Comparison of ENCODE assay signal across 17 cellular contexts in the genomic region with DNA sequence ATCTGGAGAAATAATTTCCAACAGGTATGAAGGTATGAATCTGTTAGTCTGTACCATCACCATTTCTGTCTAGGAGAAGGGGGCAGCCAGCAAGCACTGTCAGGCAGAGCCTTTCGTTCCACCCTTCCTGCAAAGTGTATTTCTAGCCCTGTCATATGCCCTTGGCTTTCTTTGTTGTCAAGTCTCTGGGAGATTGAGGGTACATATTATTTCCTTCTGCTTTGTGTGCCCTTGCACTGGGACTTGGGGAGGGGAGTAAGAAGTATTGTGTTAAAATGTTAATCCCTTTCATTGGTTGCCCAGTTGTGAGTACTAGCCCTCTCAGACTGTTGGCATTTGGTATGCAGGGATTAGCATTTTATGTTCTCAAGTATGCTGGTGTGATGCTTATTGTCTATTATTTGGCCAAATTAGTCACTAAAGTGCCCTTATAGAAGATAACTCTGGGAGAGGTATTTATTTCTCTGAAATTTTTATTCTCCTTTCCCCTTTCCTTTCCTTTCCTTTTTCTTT.
DNase-seq lines count a peak whose midpoint lies in the region; ATAC-seq and TF ChIP-seq lines count a peak whose summit lies in the region.
"Had no signal": no experiment of that assay in that cellular context is flagged by ENCODE, and none has a peak within 500 bp of the region (broad histone marks: within the 10 kb centered on the region; RNA-seq: fewer than 3 reads in every experiment).

No MANE protein-coding gene starts in this region.

- no peaks in the 10 kb centered on the region for H3K4me1 Mint-ChIP-seq in progenitor cell of endocrine pancreas (ENCODE audit: low read depth)
- H3K4me1 Mint-ChIP-seq: B cell had no signal

- H3K27me3 Mint-ChIP-seq in progenitor cell of endocrine pancreas = no peaks in the 10 kb centered on the region
- H3K27me3 Mint-ChIP-seq: B cell; CD4-positive, alpha-beta T cell had no signal

- TF ChIP-seq CTCF in choroid plexus epithelial cell (conservative IDR thresholded peaks at IDR 0.05; ENCODE audit: low read depth, low read length) (no peak), progenitor cell of endocrine pancreas (IDR thresholded peaks at IDR 0.05; ENCODE audit: unreplicated experiment) (no peak)

- no peak overlapping the region for H3K4me3 ChIP-seq in choroid plexus epithelial cell (ENCODE audit: low read depth, low read length)
- H3K4me3 ChIP-seq: SJSA1 had no signal

- H3K4me3 Mint-ChIP-seq in progenitor cell of endocrine pancreas (ENCODE audit: low read depth) = no peak overlapping the region
- H3K4me3 Mint-ChIP-seq: B cell; CD4-positive, alpha-beta T cell had no signal

- H3K9me3 Mint-ChIP-seq in progenitor cell of endocrine pancreas (ENCODE audit: low read depth) = no peaks in the 10 kb centered on the region
- H3K9me3 Mint-ChIP-seq: CD4-positive, alpha-beta T cell had no signal

- no peak for TF ChIP-seq POLR2A in GM18505 (IDR thresholded peaks at IDR 0.05; ENCODE audit: borderline replicate concordance, extremely low read depth, insufficient read depth, insufficient read length)

- peak overlapping the region; percentile 68 for H3K27ac Mint-ChIP-seq in progenitor cell of endocrine pancreas
- H3K27ac Mint-ChIP-seq: B cell; CD4-positive, alpha-beta T cell had no signal

- DNase-seq in EH (ENCODE audit: low read depth) (peak; percentile 28), LHCN-M2 (ENCODE audit: low read depth) (peak; percentile 22), choroid plexus epithelial cell (ENCODE audit: low read depth) (peak; percentile 4), progenitor cell of endocrine pancreas (ENCODE audit: low spot score, unreplicated experiment) (no peak), superior temporal gyrus (ENCODE audit: extremely low spot score) (no peak)
- DNase-seq: ACHN; CD4-positive, alpha-beta T cell; DMS79 treated with DMSO at 0.1 percent for 48 hours; KBM-7; NCI-H1436; NCI-H2029 treated with DMSO at 0.1 percent for 48 hours; SW 1271 had no signal

- no peak for ATAC-seq in SK-N-SH treated with all-trans-retinoic acid at 6 μM for 48 hours
- ATAC-seq in GM18505 (IDR thresholded peaks at IDR 0.05; ENCODE audit: unreplicated experiment) = no peak
- ATAC-seq in GM18867 (IDR thresholded peaks at IDR 0.05; ENCODE audit: unreplicated experiment) = no peak

- peaks cover 25% of the 10 kb centered on the region for H3K36me3 Mint-ChIP-seq in progenitor cell of endocrine pancreas (ENCODE audit: insufficient read depth)

TF ChIP-seq in SK-N-SH treated with all-trans-retinoic acid at 6 μM for 48 hours, 23 proteins besides CTCF, POLR2A, EP300 and RAD21:
- TF ChIP-seq OSR1 (CRISPR knock-in tag; IDR thresholded peaks at IDR 0.05) = no peak
- TF ChIP-seq ZC3H10 (CRISPR knock-in tag; IDR thresholded peaks at IDR 0.05) = no peak
- no peak for TF ChIP-seq PPARA (CRISPR knock-in tag; IDR thresholded peaks at IDR 0.05; ENCODE audit: borderline replicate concordance)
- TF ChIP-seq BACH2 (CRISPR knock-in tag; IDR thresholded peaks at IDR 0.05; ENCODE audit: borderline replicate concordance) = no peak
- TF ChIP-seq CSDC2 (CRISPR knock-in tag; IDR thresholded peaks at IDR 0.05) = no peak
- no peak for TF ChIP-seq TCF4 (CRISPR knock-in tag; IDR thresholded peaks at IDR 0.05; ENCODE audit: borderline replicate concordance)
- no peak for TF ChIP-seq ZFP3 (CRISPR knock-in tag; IDR thresholded peaks at IDR 0.05)
- no peak for TF ChIP-seq TSHZ2 (CRISPR knock-in tag; IDR thresholded peaks at IDR 0.05)
- TF ChIP-seq, protein P1, sequence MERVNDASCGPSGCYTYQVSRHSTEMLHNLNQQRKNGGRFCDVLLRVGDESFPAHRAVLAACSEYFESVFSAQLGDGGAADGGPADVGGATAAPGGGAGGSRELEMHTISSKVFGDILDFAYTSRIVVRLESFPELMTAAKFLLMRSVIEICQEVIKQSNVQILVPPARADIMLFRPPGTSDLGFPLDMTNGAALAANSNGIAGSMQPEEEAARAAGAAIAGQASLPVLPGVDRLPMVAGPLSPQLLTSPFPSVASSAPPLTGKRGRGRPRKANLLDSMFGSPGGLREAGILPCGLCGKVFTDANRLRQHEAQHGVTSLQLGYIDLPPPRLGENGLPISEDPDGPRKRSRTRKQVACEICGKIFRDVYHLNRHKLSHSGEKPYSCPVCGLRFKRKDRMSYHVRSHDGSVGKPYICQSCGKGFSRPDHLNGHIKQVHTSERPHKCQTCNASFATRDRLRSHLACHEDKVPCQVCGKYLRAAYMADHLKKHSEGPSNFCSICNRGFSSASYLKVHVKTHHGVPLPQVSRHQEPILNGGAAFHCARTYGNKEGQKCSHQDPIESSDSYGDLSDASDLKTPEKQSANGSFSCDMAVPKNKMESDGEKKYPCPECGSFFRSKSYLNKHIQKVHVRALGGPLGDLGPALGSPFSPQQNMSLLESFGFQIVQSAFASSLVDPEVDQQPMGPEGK (CRISPR knock-in tag; IDR thresholded peaks at IDR 0.05; ENCODE audit: borderline replicate concordance) = no peak
- no peak for TF ChIP-seq SNAI2 (CRISPR knock-in tag; IDR thresholded peaks at IDR 0.05)
- no peak for TF ChIP-seq CSRNP3 (CRISPR knock-in tag; IDR thresholded peaks at IDR 0.05)
- no peak for TF ChIP-seq ZNF70 (CRISPR knock-in tag; IDR thresholded peaks at IDR 0.05)
- TF ChIP-seq ZNF8 (CRISPR knock-in tag; IDR thresholded peaks at IDR 0.05) = no peak
- no peak for TF ChIP-seq ARNTL (CRISPR knock-in tag; IDR thresholded peaks at IDR 0.05; ENCODE audit: borderline replicate concordance, low read depth)
- TF ChIP-seq ISL1 (CRISPR knock-in tag; IDR thresholded peaks at IDR 0.05) = no peak
- TF ChIP-seq, protein P2, sequence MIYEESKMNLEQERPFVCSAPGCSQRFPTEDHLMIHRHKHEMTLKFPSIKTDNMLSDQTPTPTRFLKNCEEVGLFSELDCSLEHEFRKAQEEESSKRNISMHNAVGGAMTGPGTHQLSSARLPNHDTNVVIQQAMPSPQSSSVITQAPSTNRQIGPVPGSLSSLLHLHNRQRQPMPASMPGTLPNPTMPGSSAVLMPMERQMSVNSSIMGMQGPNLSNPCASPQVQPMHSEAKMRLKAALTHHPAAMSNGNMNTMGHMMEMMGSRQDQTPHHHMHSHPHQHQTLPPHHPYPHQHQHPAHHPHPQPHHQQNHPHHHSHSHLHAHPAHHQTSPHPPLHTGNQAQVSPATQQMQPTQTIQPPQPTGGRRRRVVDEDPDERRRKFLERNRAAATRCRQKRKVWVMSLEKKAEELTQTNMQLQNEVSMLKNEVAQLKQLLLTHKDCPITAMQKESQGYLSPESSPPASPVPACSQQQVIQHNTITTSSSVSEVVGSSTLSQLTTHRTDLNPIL (CRISPR knock-in tag; IDR thresholded peaks at IDR 0.05; ENCODE audit: low read depth) = no peak
- TF ChIP-seq, protein P3, sequence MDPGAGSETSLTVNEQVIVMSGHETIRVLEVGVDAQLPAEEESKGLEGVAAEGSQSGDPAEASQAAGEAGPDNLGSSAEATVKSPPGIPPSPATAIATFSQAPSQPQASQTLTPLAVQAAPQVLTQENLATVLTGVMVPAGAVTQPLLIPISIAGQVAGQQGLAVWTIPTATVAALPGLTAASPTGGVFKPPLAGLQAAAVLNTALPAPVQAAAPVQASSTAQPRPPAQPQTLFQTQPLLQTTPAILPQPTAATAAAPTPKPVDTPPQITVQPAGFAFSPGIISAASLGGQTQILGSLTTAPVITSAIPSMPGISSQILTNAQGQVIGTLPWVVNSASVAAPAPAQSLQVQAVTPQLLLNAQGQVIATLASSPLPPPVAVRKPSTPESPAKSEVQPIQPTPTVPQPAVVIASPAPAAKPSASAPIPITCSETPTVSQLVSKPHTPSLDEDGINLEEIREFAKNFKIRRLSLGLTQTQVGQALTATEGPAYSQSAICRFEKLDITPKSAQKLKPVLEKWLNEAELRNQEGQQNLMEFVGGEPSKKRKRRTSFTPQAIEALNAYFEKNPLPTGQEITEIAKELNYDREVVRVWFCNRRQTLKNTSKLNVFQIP (CRISPR knock-in tag; IDR thresholded peaks at IDR 0.05; ENCODE audit: borderline replicate concordance, low read depth) = no peak
- no peak for TF ChIP-seq GLIS3 (CRISPR knock-in tag; IDR thresholded peaks at IDR 0.05)
- TF ChIP-seq ESRRG (CRISPR knock-in tag; IDR thresholded peaks at IDR 0.05) = no peak

Comparison
In these comparisons a context has a peak if more than half of its experiments do, and no peak if none do; other contexts are left out.
1. DNase-seq: peak in EH (single experiment), LHCN-M2 (single experiment) and choroid plexus epithelial cell (single experiment); none in progenitor cell of endocrine pancreas (single experiment) and superior temporal gyrus (single experiment).